Comparison of ENCODE assay signal across 8 cellular contexts in the genomic region with DNA sequence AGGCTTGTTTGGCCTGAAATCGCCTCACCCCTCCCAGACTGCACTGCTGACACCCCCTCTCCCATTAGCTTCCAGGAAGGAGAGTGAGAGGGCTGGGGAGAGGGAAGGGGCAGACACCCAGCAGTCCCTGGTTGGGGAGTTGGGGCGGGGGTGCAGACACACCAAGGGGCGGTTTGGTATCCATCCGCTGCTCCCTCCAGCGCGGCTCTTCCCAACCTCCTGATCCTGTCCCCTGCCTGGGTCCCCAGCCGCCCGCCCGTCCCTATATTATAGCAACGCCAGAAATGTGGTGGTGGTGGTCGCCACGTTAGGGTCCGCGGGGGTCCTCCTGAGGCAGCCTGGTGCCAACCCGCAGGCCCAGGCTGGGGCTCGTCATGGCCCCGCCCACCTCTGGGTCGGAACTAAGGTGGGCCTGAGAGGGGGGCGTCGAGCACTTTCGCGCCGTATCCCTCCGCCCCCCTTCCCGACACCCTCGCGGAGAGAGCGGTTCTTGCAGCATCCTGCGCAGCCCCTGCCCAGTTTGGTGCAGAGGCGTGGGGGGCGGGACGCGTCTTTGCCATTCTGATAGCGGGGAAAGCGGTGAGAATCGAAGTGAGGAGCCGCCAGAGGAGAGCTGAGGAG. TPM values are rescaled to one million over a fixed set of nuclear protein-coding genes. Genes with fewer than 3 reads are reported as not detected.
DNase-seq lines count a peak whose midpoint lies in the region; ATAC-seq and TF ChIP-seq lines count a peak whose summit lies in the region.

No MANE protein-coding gene starts in this region.

- DNase-seq in WTC11 (ENCODE audit: low spot score), result peak; percentile 63
- DNase-seq in fibroblast of mammary gland (ENCODE audit: low read depth), result no peak
- DNase-seq in prostate gland (ENCODE audit: low spot score), result no peak
- DNase-seq in germinal center (ENCODE audit: low spot score), result no peak
- no peak for DNase-seq in A172 (ENCODE audit: low spot score)
- no peak for DNase-seq in NCI-H82 treated with DMSO at 0.1 percent for 48 hours (lab: John Stamatoyannopoulos, UW; ENCODE audit: unreplicated experiment)

- peak overlapping the region; percentile 93 for H3K4me3 Mint-ChIP-seq in WTC11

- CTCF ChIA-PET in WTC11 (lab: Charles Lee), result interaction anchor here (0.6 to 0.9 kb wide), 2 partner anchors 72 to 206 kb away, joined by 3 read pairs; no protein-coding TSS in a partner anchor

- no peak for TF ChIP-seq CTCF in WTC11 (IDR thresholded peaks at IDR 0.05)
- TF ChIP-seq CTCF in fibroblast of mammary gland (conservative IDR thresholded peaks at IDR 0.05; ENCODE audit: control insufficient read depth, insufficient read depth, low read depth, low read length), result no peak
- no peak for TF ChIP-seq CTCF in prostate gland (IDR thresholded peaks at IDR 0.05)

- H3K9me3 ChIP-seq in ES-I3 (ENCODE audit: control insufficient read depth, insufficient read depth, low read length), result no peaks in the 10 kb centered on the region
- H3K9me3 ChIP-seq in prostate gland, result no peaks in the 10 kb centered on the region

- no peaks in the 10 kb centered on the region for H3K27me3 ChIP-seq in prostate gland (replicated peaks; ENCODE audit: insufficient read depth)

- H3K4me1 ChIP-seq in ES-I3 (ENCODE audit: insufficient read depth, low read length) (0 out of 2 replicates have a peak, but pooled peaks cover 6% of the 10 kb centered on the region), prostate gland (replicated peaks) (no peaks in the 10 kb centered on the region)

- peaks cover 33% of the 10 kb centered on the region for H3K4me1 Mint-ChIP-seq in WTC11

- POLR2A ChIA-PET in WTC11 (lab: Charles Lee), result no interaction called here

- H3K4me3 ChIP-seq in fibroblast of mammary gland (ENCODE audit: control insufficient read depth, low read depth, low read length) (peak overlapping the region; percentile 56), prostate gland (peak overlapping the region; percentile 39 to 47)

- peak; percentile 92 for ATAC-seq in WTC11
- ATAC-seq in GM19324 (IDR thresholded peaks at IDR 0.05; ENCODE audit: low FRiP score, unreplicated experiment), result no peak

- peak overlapping the region in 1 of 2 donors; percentile 36 for H3K27ac ChIP-seq in prostate gland

- H3K27me3 Mint-ChIP-seq in WTC11 (ENCODE audit: low read depth), result no peaks in the 10 kb centered on the region; the same call in 1 of the 2 replicates

- no peak for TF ChIP-seq POLR2A in prostate gland (IDR thresholded peaks at IDR 0.05)

- peaks cover 8% of the 10 kb centered on the region; the same call in 1 of the 2 replicates for H3K36me3 Mint-ChIP-seq in WTC11

- intact Hi-C loops in prostate gland (cut with DNase I), result no loop called here

- H3K9me3 Mint-ChIP-seq in WTC11, result no peaks in the 10 kb centered on the region

- H3K36me3 ChIP-seq in ES-I3 (ENCODE audit: insufficient read depth, low read length) (no peaks in the 10 kb centered on the region), prostate gland (no peaks in the 10 kb centered on the region)

- peak overlapping the region; percentile 86 for H3K9ac ChIP-seq in ES-I3 (ENCODE audit: low read depth, low read length)

- H3K27ac Mint-ChIP-seq in WTC11, result peak overlapping the region; percentile 83; the same call in 1 of the 2 replicates

- WGBS in prostate gland, result 11% methylated on average over 10 of the region's 37 CpGs

TF ChIP-seq in WTC11, 78 proteins besides CTCF, POLR2A, EP300 and RAD21:
- TF ChIP-seq, protein P1, sequence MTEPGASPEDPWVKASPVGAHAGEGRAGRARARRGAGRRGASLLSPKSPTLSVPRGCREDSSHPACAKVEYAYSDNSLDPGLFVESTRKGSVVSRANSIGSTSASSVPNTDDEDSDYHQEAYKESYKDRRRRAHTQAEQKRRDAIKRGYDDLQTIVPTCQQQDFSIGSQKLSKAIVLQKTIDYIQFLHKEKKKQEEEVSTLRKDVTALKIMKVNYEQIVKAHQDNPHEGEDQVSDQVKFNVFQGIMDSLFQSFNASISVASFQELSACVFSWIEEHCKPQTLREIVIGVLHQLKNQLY (CRISPR knock-in tag; IDR thresholded peaks at IDR 0.05), result 0 out of 2 replicates have a peak, but pooled peaks have one; percentile 34
- TF ChIP-seq, protein P2, sequence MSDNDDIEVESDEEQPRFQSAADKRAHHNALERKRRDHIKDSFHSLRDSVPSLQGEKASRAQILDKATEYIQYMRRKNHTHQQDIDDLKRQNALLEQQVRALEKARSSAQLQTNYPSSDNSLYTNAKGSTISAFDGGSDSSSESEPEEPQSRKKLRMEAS (CRISPR knock-in tag; IDR thresholded peaks at IDR 0.05), result peak; percentile 34; the same call in 1 of the 2 replicates
- TF ChIP-seq, protein P3, sequence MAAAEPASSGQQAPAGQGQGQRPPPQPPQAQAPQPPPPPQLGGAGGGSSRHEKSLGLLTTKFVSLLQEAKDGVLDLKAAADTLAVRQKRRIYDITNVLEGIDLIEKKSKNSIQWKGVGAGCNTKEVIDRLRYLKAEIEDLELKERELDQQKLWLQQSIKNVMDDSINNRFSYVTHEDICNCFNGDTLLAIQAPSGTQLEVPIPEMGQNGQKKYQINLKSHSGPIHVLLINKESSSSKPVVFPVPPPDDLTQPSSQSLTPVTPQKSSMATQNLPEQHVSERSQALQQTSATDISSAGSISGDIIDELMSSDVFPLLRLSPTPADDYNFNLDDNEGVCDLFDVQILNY (CRISPR knock-in tag; IDR thresholded peaks at IDR 0.05), result peak; percentile 71; the same call in 1 of the 2 replicates
- TF ChIP-seq GRHL2 (CRISPR knock-in tag; IDR thresholded peaks at IDR 0.05; ENCODE audit: insufficient replicate concordance, severe bottlenecking) (no peak), SMAD3 (CRISPR knock-in tag; IDR thresholded peaks at IDR 0.05; ENCODE audit: borderline replicate concordance) (0 out of 2 replicates have a peak, but pooled peaks have one; percentile 42), SP1 (CRISPR knock-in tag; conservative IDR thresholded peaks at IDR 0.05) (peak; percentile 57), TCF7 (CRISPR knock-in tag; IDR thresholded peaks at IDR 0.05; ENCODE audit: low read depth) (no peak), ZNF317 (CRISPR knock-in tag; IDR thresholded peaks at IDR 0.05; ENCODE audit: borderline replicate concordance, low read depth) (no peak)
- TF ChIP-seq, protein P4, sequence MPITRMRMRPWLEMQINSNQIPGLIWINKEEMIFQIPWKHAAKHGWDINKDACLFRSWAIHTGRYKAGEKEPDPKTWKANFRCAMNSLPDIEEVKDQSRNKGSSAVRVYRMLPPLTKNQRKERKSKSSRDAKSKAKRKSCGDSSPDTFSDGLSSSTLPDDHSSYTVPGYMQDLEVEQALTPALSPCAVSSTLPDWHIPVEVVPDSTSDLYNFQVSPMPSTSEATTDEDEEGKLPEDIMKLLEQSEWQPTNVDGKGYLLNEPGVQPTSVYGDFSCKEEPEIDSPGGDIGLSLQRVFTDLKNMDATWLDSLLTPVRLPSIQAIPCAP (CRISPR knock-in tag; IDR thresholded peaks at IDR 0.05), result no peak

RNA-seq across cellular contexts. Expression of a gene that starts 25.1 kb away (rescaled TPM):
- 13.2 to 14.6 TPM (median 13.7 TPM) in 3 replicates for total RNA-seq in WTC11 (2021)
- 1 to 10 TPM; 4.4 to 5.9 TPM for total RNA-seq in prostate gland
- 0.71 and 0.86 TPM in 2 replicates for total RNA-seq in A172 (2014; rRNA removed; shearing (Covaris generic))

RNA-seq across cellular contexts. Expression of a gene that starts 33.4 kb away (rescaled TPM):
- total RNA-seq in WTC11 (2021) (18.5 to 20.0 TPM (median 18.9 TPM) in 3 replicates), prostate gland (10 to 100 TPM; 14.1 to 15.8 TPM)
- total RNA-seq in A172 (2014; rRNA removed; shearing (Covaris generic)), result 10.2 and 12.2 TPM in 2 replicates
